Comparison of ENCODE assay signal across 11 cellular contexts in the genomic region with DNA sequence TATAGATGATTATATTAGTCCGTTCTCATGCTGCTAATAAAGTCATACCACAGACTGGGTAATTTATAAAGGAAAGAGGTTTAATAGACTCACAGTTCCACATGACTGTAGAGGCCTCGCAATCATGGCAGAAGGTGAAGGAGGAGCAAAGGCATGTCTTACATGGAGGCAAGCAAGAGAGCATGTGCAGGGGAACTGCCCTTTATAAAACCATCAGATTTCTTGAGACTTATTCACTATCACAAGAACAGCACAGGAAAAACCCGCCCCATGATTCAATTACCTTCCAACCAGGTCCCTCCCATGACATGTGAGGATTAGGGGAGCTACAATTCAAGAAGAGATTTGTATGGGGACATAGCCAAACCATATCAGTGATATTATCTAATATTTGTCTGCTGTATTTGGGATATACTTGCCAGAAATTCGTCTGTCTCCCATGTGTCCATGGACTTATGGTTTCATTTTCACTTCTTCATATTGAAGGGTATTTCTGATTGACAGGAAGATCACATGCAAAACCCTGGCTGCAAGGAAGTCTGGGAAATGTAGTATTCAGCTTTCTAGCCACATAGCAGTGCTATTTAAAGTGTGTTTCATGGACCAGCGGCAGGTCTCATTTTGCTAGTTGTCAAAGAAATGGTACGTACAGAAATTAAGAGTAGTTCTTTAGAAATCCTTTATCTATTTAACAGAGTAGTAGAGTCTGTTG. TPM values are rescaled to one million over a fixed set of nuclear protein-coding genes. Genes with fewer than 3 reads are reported as not detected.
DNase-seq lines count a peak whose midpoint lies in the region; ATAC-seq, FAIRE-seq and TF ChIP-seq lines count a peak whose summit lies in the region.
"Had no signal": no experiment of that assay in that cellular context is flagged by ENCODE, and none has a peak within 500 bp of the region (broad histone marks: within the 10 kb centered on the region; RNA-seq: fewer than 3 reads in every experiment).

No MANE protein-coding gene starts in this region.

- no peaks in the 10 kb centered on the region for H3K79me2 ChIP-seq in HepG2 (ENCODE audit: insufficient read depth, low read length)

- DNase-seq in GM12865 (ENCODE audit: low read depth) (peak; percentile 44), NOMO-1 treated with DMSO at 0.1 percent for 48 hours (lab: John Stamatoyannopoulos, UW; ENCODE audit: unreplicated experiment) (peak; percentile 58), HepG2 (ENCODE audit: low spot score) (peak; percentile 35), colonic mucosa (no peak)
- no peak for DNase-seq in effector CD4-positive, alpha-beta T cell
- DNase-seq: NCI-H446 treated with DMSO at 0.1 percent for 48 hours; stimulated activated CD4-positive, alpha-beta T cell treated with anti-CD3 and anti-CD28 coated beads, Interleukin-2, amount 100 ng/mL, for 24 hours had no signal

- H3K9me3 ChIP-seq in HepG2 (ENCODE audit: low read length): no peaks in the 10 kb centered on the region
- no peaks in the 10 kb centered on the region for H3K9me3 ChIP-seq in colonic mucosa
- H3K9me3 ChIP-seq: suprapubic skin had no signal

- no peak for TF ChIP-seq POLR2A in HepG2 (IDR thresholded peaks at IDR 0.05; ENCODE audit: insufficient read depth in 1 of 2, low read depth in 2 of 2, low read length in 2 of 2)

- H2AFZ ChIP-seq in HepG2 (ENCODE audit: low read length): no peak overlapping the region

- H3K36me3 ChIP-seq in HepG2 (replicated peaks in 1 of 2; ENCODE audit: control insufficient read depth in 1 of 2, insufficient read depth in 2 of 2, low read length in 2 of 2) (no peaks in the 10 kb centered on the region), colonic mucosa (no peaks in the 10 kb centered on the region)
- H3K36me3 ChIP-seq: suprapubic skin had no signal

- TF ChIP-seq RAD21 in HepG2 (CRISPR knock-in tag; IDR thresholded peaks at IDR 0.05): no peak

- no peaks in the 10 kb centered on the region for H4K20me1 ChIP-seq in HepG2 (ENCODE audit: insufficient read depth, low read length)

- ATAC-seq in HG02798 (IDR thresholded peaks at IDR 0.05; ENCODE audit: poor library complexity, unreplicated experiment) (peak; percentile 56), HepG2 (peak; percentile 66), GM19324 (IDR thresholded peaks at IDR 0.05; ENCODE audit: low FRiP score, unreplicated experiment) (no peak)
- ATAC-seq: activated CD4-positive, CD25-positive, alpha-beta regulatory T cell treated with anti-CD3 and anti-CD28 coated beads, Interleukin-2, amount 50 U/mL, for 24 hours had no signal

- no peaks in the 10 kb centered on the region for H3K4me1 ChIP-seq in HepG2 (ENCODE audit: insufficient read depth, low read length)
- H3K4me1 ChIP-seq in colonic mucosa: no peaks in the 10 kb centered on the region
- H3K4me1 ChIP-seq: suprapubic skin had no signal

- TF ChIP-seq EP300 in HepG2 (IDR thresholded peaks at IDR 0.05; ENCODE audit: low read depth in 2 of 2, low read length in 2 of 2): no peak
- no peak for TF ChIP-seq EP300 in HepG2 (CRISPR knock-in tag; IDR thresholded peaks at IDR 0.05; ENCODE audit: borderline replicate concordance)

- WGBS in HepG2 (ENCODE audit: low lambda C conversion rate): 30% methylated on average over 6 of the region's 6 CpGs

- intact Hi-C loops in HepG2 (cut with micrococcal nuclease; ENCODE audit: unreplicated experiment): loop anchor here (10.0 kb wide), 1 partner anchor 55 kb away; a partner anchor contains a TSS
- intact Hi-C loops in colonic mucosa (cut with DNase I): no loop called here

- FAIRE-seq in HepG2 (lab: Jason Lieb, UNC): no peak

- H3K9ac ChIP-seq in HepG2 (ENCODE audit: insufficient read depth, low read depth, low read length) (no peak overlapping the region), colonic mucosa (ENCODE audit: low read depth in 2 of 2, low read length in 2 of 2) (no peak overlapping the region)

- TF ChIP-seq CTCF in GM12865 (IDR thresholded peaks at IDR 0.05; ENCODE audit: insufficient read depth, low read depth, low read length, missing control alignments) (no peak), HepG2 (CRISPR knock-in tag; IDR thresholded peaks at IDR 0.05) (no peak), colonic mucosa (IDR thresholded peaks at IDR 0.05) (no peak)

- H3K4me3 ChIP-seq in GM12865 (ENCODE audit: low read depth, low read length) (peak overlapping the region; percentile 5), HepG2 (replicated peaks in 1 of 3; ENCODE audit: insufficient read depth in 1 of 3, low read depth in 2 of 3, low read length in 3 of 3) (peak overlapping the region in 2 of 3 experiments; percentile 10 to 34; a peak in 3 of 6 replicates), colonic mucosa (no peak overlapping the region)
- H3K4me3 ChIP-seq: suprapubic skin had no signal

- in situ Hi-C loops in HepG2 (cut with HindIII; ENCODE audit: extremely low pct_ligation_motif_present, low pct_unique_long_range_greater_than_20kb): no loop called here

- H3K27ac ChIP-seq in HepG2 (ENCODE audit: extremely low read length, insufficient read depth, low read length) (no peak overlapping the region), colonic mucosa (no peak overlapping the region)
- H3K27ac ChIP-seq: suprapubic skin had no signal

- H3K27me3 ChIP-seq in HepG2 (ENCODE audit: control insufficient read depth in 1 of 2, insufficient read depth in 2 of 2, low read length in 2 of 2) (no peaks in the 10 kb centered on the region), colonic mucosa (no peaks in the 10 kb centered on the region)
- H3K27me3 ChIP-seq: suprapubic skin had no signal

- H3K4me2 ChIP-seq in HepG2 (ENCODE audit: low read depth, low read length): peak overlapping the region; percentile 13; the same call in 1 of the 2 replicates

- CTCF ChIA-PET in HepG2 (lab: Yijun Ruan, JAX; ENCODE audit: low intra/inter-chr PET ratio, low total read pairs): no interaction called here

- POLR2A ChIA-PET in HepG2 (lab: Yijun Ruan, JAX): no interaction called here

- BruUV-seq in HepG2 (replicated peaks; lab: Mats Ljungman, UMichigan): TSS peak; percentile 49

TF ChIP-seq in HepG2, 621 proteins besides CTCF, POLR2A, EP300 and RAD21 (continues in another document):
- no peak for TF ChIP-seq FOXA3 (CRISPR knock-in tag; IDR thresholded peaks at IDR 0.05)
- TF ChIP-seq FOXO1 (CRISPR knock-in tag; IDR thresholded peaks at IDR 0.05): no peak
- TF ChIP-seq ZNF891 (CRISPR knock-in tag; IDR thresholded peaks at IDR 0.05): no peak
- no peak for TF ChIP-seq SP1 (IDR thresholded peaks at IDR 0.05)
- no peak for TF ChIP-seq SP1 (CRISPR knock-in tag; IDR thresholded peaks at IDR 0.05)
- no peak for TF ChIP-seq ZNF550 (CRISPR knock-in tag; IDR thresholded peaks at IDR 0.05; ENCODE audit: borderline replicate concordance)
- no peak for TF ChIP-seq ZNF260 (CRISPR knock-in tag; IDR thresholded peaks at IDR 0.05; ENCODE audit: borderline replicate concordance, low read depth)
- no peak for TF ChIP-seq ZKSCAN5 (CRISPR knock-in tag; IDR thresholded peaks at IDR 0.05)
- TF ChIP-seq ZNF264 (CRISPR knock-in tag; IDR thresholded peaks at IDR 0.05): no peak
- no peak for TF ChIP-seq MAF1 (CRISPR knock-in tag; IDR thresholded peaks at IDR 0.05; ENCODE audit: borderline replicate concordance)
- peak; percentile 56; the same call in 1 of the 2 replicates for TF ChIP-seq IRF2 (CRISPR knock-in tag; IDR thresholded peaks at IDR 0.05)
- TF ChIP-seq, protein P1, sequence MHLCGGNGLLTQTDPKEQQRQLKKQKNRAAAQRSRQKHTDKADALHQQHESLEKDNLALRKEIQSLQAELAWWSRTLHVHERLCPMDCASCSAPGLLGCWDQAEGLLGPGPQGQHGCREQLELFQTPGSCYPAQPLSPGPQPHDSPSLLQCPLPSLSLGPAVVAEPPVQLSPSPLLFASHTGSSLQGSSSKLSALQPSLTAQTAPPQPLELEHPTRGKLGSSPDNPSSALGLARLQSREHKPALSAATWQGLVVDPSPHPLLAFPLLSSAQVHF (CRISPR knock-in tag; IDR thresholded peaks at IDR 0.05): no peak
- no peak for TF ChIP-seq HNRNPH1 (optimal IDR thresholded peaks at IDR 0.05; ENCODE audit: low read depth, low read length)
- peak; percentile 25; the same call in 1 of the 2 replicates for TF ChIP-seq GABPB1 (CRISPR knock-in tag; IDR thresholded peaks at IDR 0.05)
- TF ChIP-seq KLF6 (CRISPR knock-in tag; IDR thresholded peaks at IDR 0.05): no peak
- TF ChIP-seq MEIS1 (CRISPR knock-in tag; IDR thresholded peaks at IDR 0.05; ENCODE audit: borderline replicate concordance): no peak
- TF ChIP-seq ZNF720 (CRISPR knock-in tag; IDR thresholded peaks at IDR 0.05): no peak
- no peak for TF ChIP-seq SOX13 (IDR thresholded peaks at IDR 0.05)
- no peak for TF ChIP-seq SOX13 (CRISPR knock-in tag; conservative IDR thresholded peaks at IDR 0.05 in 1 of 2, IDR thresholded peaks at IDR 0.05 in 1 of 2)
- 0 out of 2 replicates have a peak, but pooled peaks have one; percentile 20 for TF ChIP-seq ELF1 (CRISPR knock-in tag; IDR thresholded peaks at IDR 0.05)
- no peak for TF ChIP-seq ZMYM2 (CRISPR knock-in tag; IDR thresholded peaks at IDR 0.05)
- TF ChIP-seq PAF1 (CRISPR knock-in tag; IDR thresholded peaks at IDR 0.05): no peak

RNA-seq across cellular contexts. Expression of a gene that starts 50.5 kb away (rescaled TPM):
- total RNA-seq in HepG2 (2016; rRNA removed; fragmentation: Illumina TruSeq; extraction: Trizol): not detected in 2 replicates
- total RNA-seq in HepG2 (2016; cell fraction: cytosol; rRNA removed; fragmentation: Illumina TruSeq; extraction: Trizol; ENCODE audit: low read depth): not detected in 2 replicates
- total RNA-seq in HepG2 (2016; cell fraction: insoluble cytoplasmic fraction; rRNA removed; fragmentation: Illumina TruSeq; extraction: Trizol): not detected in 2 replicates
- total RNA-seq in HepG2 (2016; cell fraction: membrane; rRNA removed; fragmentation: Illumina TruSeq; extraction: Trizol): not detected in 2 replicates
- not detected in 2 replicates for total RNA-seq in HepG2 (2016; cell fraction: nucleus; rRNA removed; fragmentation: Illumina TruSeq; extraction: Trizol)
- polyA plus RNA-seq in HepG2 (2011; rRNA removed): not detected in 2 replicates
- 0.01 TPM in 1 of 2 replicates, not detected in the other for polyA plus RNA-seq in HepG2 (2011; cell fraction: cytosol; rRNA removed)
- polyA plus RNA-seq in HepG2 (2011; cell fraction: nucleus; rRNA removed): not detected in 2 replicates
- polyA plus RNA-seq in HepG2 (2012): not detected in 2 replicates
- polyA plus RNA-seq in HepG2 (2016; cell fraction: cytosol; fragmentation: Illumina TruSeq; extraction: Trizol; ENCODE audit: low read depth): not detected in 2 replicates
- not detected in 2 replicates for polyA plus RNA-seq in HepG2 (2016; cell fraction: insoluble cytoplasmic fraction; fragmentation: Illumina TruSeq; extraction: Trizol; ENCODE audit: low read depth)
- not detected in 2 replicates for polyA plus RNA-seq in HepG2 (2016; cell fraction: membrane; fragmentation: Illumina TruSeq; extraction: Trizol; ENCODE audit: low read depth)
- polyA plus RNA-seq in HepG2 (2016; cell fraction: nucleus; fragmentation: Illumina TruSeq; extraction: Trizol; ENCODE audit: insufficient read depth, low read depth): not detected in 2 replicates
- polyA minus RNA-seq in HepG2 (2011; rRNA and poly(A)+ RNA removed; ENCODE audit: low replicate concordance): not detected in 2 replicates
- not detected in 2 replicates for polyA minus RNA-seq in HepG2 (2011; cell fraction: cytosol; rRNA and poly(A)+ RNA removed)
- not detected in 2 replicates for polyA minus RNA-seq in HepG2 (2011; cell fraction: nucleus; rRNA and poly(A)+ RNA removed)
- under 1 TPM in 1 of 2 donors, not detected in 1; 0.07 TPM for total RNA-seq in colonic mucosa

Comparison
In these comparisons a context has a peak if more than half of its experiments do, and no peak if none do; other contexts are left out.
1. DNase-seq: peak in GM12865 (single experiment), NOMO-1 treated with DMSO at 0.1 percent for 48 hours (single experiment) and HepG2 (single experiment); none in effector CD4-positive, alpha-beta T cell (single experiment) and colonic mucosa (single experiment).